ENCODE assay signal across 15 cellular contexts in genomic region chr2:68248806-68249205, GRCh38. TPM values are rescaled to one million over a fixed set of nuclear protein-coding genes. Genes with fewer than 3 reads are reported as not detected.
A peak's percentile ranks its signal among the peaks of the same experiment; 100 is the strongest.
DNase-seq lines count a peak whose midpoint lies in the region; ATAC-seq, FAIRE-seq and TF ChIP-seq lines count a peak whose summit lies in the region.
"Had no signal": no experiment of that assay in that cellular context is flagged by ENCODE, and none has a peak within 500 bp of the region (broad histone marks: within the 10 kb centered on the region; RNA-seq: fewer than 3 reads in every experiment).

No MANE protein-coding gene starts in this region.

- H3K14ac ChIP-seq in IMR-90 (replicated peaks; ENCODE audit: low read depth, low read length), result no peak overlapping the region

- H2AK5ac ChIP-seq in IMR-90 (ENCODE audit: low read depth, low read length), result no peak overlapping the region

- H3K4me2 ChIP-seq in DOHH2 (ENCODE audit: low read length) (peak overlapping the region; percentile 82), IMR-90 (ENCODE audit: low read depth, low read length) (peak overlapping the region; percentile 53), GM12878 (ENCODE audit: control insufficient read depth, insufficient read depth) (peak overlapping the region; percentile 82)

- no peak for DNase-seq in IMR-90
- DNase-seq in GM12878 (ENCODE audit: low read depth, low spot score), result no peak
- no peak for DNase-seq in caudate nucleus (lab: John Stamatoyannopoulos, UW)
- DNase-seq in HCEC 1CT, result no peak
- DNase-seq: activated CD4-positive, alpha-beta T cell treated with anti-CD3 and anti-CD28 coated beads for 4 hours; activated CD8-positive, alpha-beta memory T cell treated with anti-CD3 and anti-CD28 coated beads, Interleukin-2, amount 50 U/mL, for 48 hours; activated naive CD4-positive, alpha-beta T cell treated with anti-CD3 and anti-CD28 coated beads, Interleukin-2, amount 50 U/mL, for 16 hours; hypothalamus; KBM-7; natural killer cell; spleen had no signal

- H2BK5ac ChIP-seq in IMR-90 (ENCODE audit: low read depth, low read length, poor library complexity, severe bottlenecking), result no peak overlapping the region

- in situ Hi-C loops in IMR-90 (cut with MboI; ENCODE audit: low sequenced_read_pairs) (loop anchor here (10.0 kb wide), 1 partner anchor 54 kb away; no protein-coding TSS in a partner anchor), GM12878 (cut with MboI) (no loop called here)

- no peak overlapping the region for H2AFZ ChIP-seq in IMR-90 (replicated peaks; ENCODE audit: low read length, poor library complexity)
- H2AFZ ChIP-seq in GM12878 (ENCODE audit: control insufficient read depth, low read depth, low read length), result no peak overlapping the region

- no peak overlapping the region for H3K18ac ChIP-seq in IMR-90 (ENCODE audit: low read depth, low read length)

- H3K4ac ChIP-seq in IMR-90 (ENCODE audit: low read depth, low read length), result no peak overlapping the region

- H3K9ac ChIP-seq in IMR-90 (ENCODE audit: low read depth, low read length), result no peak overlapping the region
- no peak overlapping the region for H3K9ac ChIP-seq in GM12878 (ENCODE audit: control insufficient read depth, insufficient read depth, low read length)

- ATAC-seq in IMR-90 (ENCODE audit: low read depth), result no peak
- ATAC-seq in GM12878, result no peak
- ATAC-seq in HG02852 (IDR thresholded peaks at IDR 0.05; ENCODE audit: unreplicated experiment), result no peak
- ATAC-seq: natural killer cell had no signal

- H3K79me2 ChIP-seq in DOHH2 (ENCODE audit: control insufficient read depth, low read length) (peaks cover 93% of the 10 kb centered on the region), GM12878 (ENCODE audit: control insufficient read depth, insufficient read depth, low read length) (peaks cover 93% of the 10 kb centered on the region)

- H3K27me3 ChIP-seq in DOHH2 (ENCODE audit: control insufficient read depth, low read length) (no peaks in the 10 kb centered on the region), IMR-90 (ENCODE audit: control insufficient read depth, insufficient read depth, low read length) (no peaks in the 10 kb centered on the region), GM12878 (replicated peaks in 1 of 2; ENCODE audit: control insufficient read depth in 2 of 2, insufficient read depth in 2 of 2, low read length in 1 of 2) (no peaks in the 10 kb centered on the region), neutrophil (no peaks in the 10 kb centered on the region)
- H3K27me3 ChIP-seq: spleen had no signal

- H3K79me1 ChIP-seq in IMR-90 (ENCODE audit: low read depth in 1 of 2, low read length in 2 of 2), result peaks cover 5 to 49% of the 10 kb centered on the region in 2 experiments; a peak in 3 of 4 replicates

- H4K20me1 ChIP-seq in DOHH2 (ENCODE audit: control insufficient read depth, insufficient read depth, low read depth, low read length), result peaks cover 56% of the 10 kb centered on the region
- peaks cover 74% of the 10 kb centered on the region for H4K20me1 ChIP-seq in IMR-90 (ENCODE audit: insufficient read depth, low read length)
- peaks cover 2% of the 10 kb centered on the region for H4K20me1 ChIP-seq in GM12878 (ENCODE audit: control insufficient read depth, insufficient read depth)

- H4K91ac ChIP-seq in IMR-90 (ENCODE audit: insufficient read depth, low read depth, low read length), result no peak overlapping the region

- no peak overlapping the region for H3K27ac ChIP-seq in DOHH2 (ENCODE audit: low read depth, low read length)
- H3K27ac ChIP-seq in IMR-90 (ENCODE audit: insufficient read depth, low read length), result no peak overlapping the region
- peak overlapping the region; percentile 42; the same call in 1 of the 2 replicates for H3K27ac ChIP-seq in GM12878 (ENCODE audit: control insufficient read depth, insufficient read depth)
- peak overlapping the region; percentile 99 for H3K27ac ChIP-seq in neutrophil
- H3K27ac ChIP-seq in caudate nucleus (ENCODE audit: low read depth, low read length), result no peak overlapping the region

- H2BK120ac ChIP-seq in IMR-90 (ENCODE audit: low read depth, low read length), result no peak overlapping the region

- POLR2A ChIA-PET in IMR-90 (lab: Charles Lee; ENCODE audit: unreplicated experiment), result no interaction called here
- POLR2A ChIA-PET in GM12878 (lab: Charles Lee), result interaction anchor here (0.7 kb wide), 1 partner anchor 1404 kb away, joined by 3 read pairs; no protein-coding TSS in a partner anchor

- no peak overlapping the region; a peak in 1 of 4 replicates for H4K8ac ChIP-seq in IMR-90 (ENCODE audit: low read depth in 2 of 2, low read length in 2 of 2)

- BruUV-seq in IMR-90 (replicated peaks; lab: Mats Ljungman, UMichigan) (no TSS peak), GM12878 (replicated peaks; lab: Mats Ljungman, UMichigan) (no TSS peak)

- no CpG with 5 or more reads among the region's 2 CpGs for WGBS in IMR-90 (ENCODE audit: extremely low coverage in 2 of 2, insufficient read length in 1 of 2), 2 experiments
- 70% methylated on average over 2 of the region's 2 CpGs for WGBS in GM12878 (ENCODE audit: insufficient coverage, insufficient replicate concordance, low lambda C conversion rate, missing lambda C conversion rate)

- H3K9me3 ChIP-seq in DOHH2 (ENCODE audit: control insufficient read depth, insufficient read depth, low read length), result no peaks in the 10 kb centered on the region
- H3K9me3 ChIP-seq in IMR-90 (ENCODE audit: control insufficient read depth, insufficient read depth, low read length), result no peaks in the 10 kb centered on the region
- H3K9me3 ChIP-seq in GM12878 (replicated peaks; ENCODE audit: control insufficient read depth, insufficient read depth, low read length), result no peaks in the 10 kb centered on the region
- no peaks in the 10 kb centered on the region for H3K9me3 ChIP-seq in neutrophil
- H3K9me3 ChIP-seq: spleen had no signal

- no peak overlapping the region for H4K5ac ChIP-seq in IMR-90 (ENCODE audit: low read depth, low read length)

- RAD21 ChIA-PET in GM12878 (lab: Charles Lee; ENCODE audit: unreplicated experiment), result interaction anchor here (2.0 kb wide), 1 partner anchor 12 kb away, joined by 10 read pairs; no protein-coding TSS in a partner anchor

- H3K4me3 ChIP-seq in DOHH2 (ENCODE audit: low read length) (peak overlapping the region; percentile 84), IMR-90 (ENCODE audit: insufficient read depth, low read depth, low read length) (no peak overlapping the region), GM12878 (peak overlapping the region; percentile 40), neutrophil (ENCODE audit: low read depth in 1 of 2, low read length in 1 of 2) (peak overlapping the region in 1 of 2 experiments; percentile 11)

- intact Hi-C loops in IMR-90 (cut with micrococcal nuclease) (no loop called here), GM12878 (cut with micrococcal nuclease; ENCODE audit: unreplicated experiment) (no loop called here)

- TF ChIP-seq RAD21 in IMR-90 (IDR thresholded peaks at IDR 0.05; ENCODE audit: low read length) (no peak), GM12878 (IDR thresholded peaks at IDR 0.05; ENCODE audit: insufficient read depth, low read depth, low read length) (no peak)

- peaks cover 8% of the 10 kb centered on the region for H3F3A ChIP-seq in DOHH2 (ENCODE audit: control insufficient read depth, insufficient read depth)

- TF ChIP-seq POLR2A in IMR-90 (IDR thresholded peaks at IDR 0.05; ENCODE audit: low read depth, low read length) (no peak), GM12878 (IDR thresholded peaks at IDR 0.05; ENCODE audit: low read depth, low read length) (no peak)

- FAIRE-seq in GM12878 (lab: Jason Lieb, UNC), result no peak
- FAIRE-seq: RCC 7860 had no signal

- no peak for TF ChIP-seq EP300 in GM12878 (IDR thresholded peaks at IDR 0.05; ENCODE audit: borderline replicate concordance in 1 of 2, control insufficient read depth in 1 of 2, low read depth in 2 of 2, low read length in 2 of 2)

- TF ChIP-seq CTCF in DOHH2 (IDR thresholded peaks at IDR 0.05; ENCODE audit: low read depth, low read length, poor library complexity, severe bottlenecking) (no peak), IMR-90 (conservative IDR thresholded peaks at IDR 0.05; ENCODE audit: low read depth, low read length) (no peak), GM12878 (IDR thresholded peaks at IDR 0.05 in 2 of 3, conservative IDR thresholded peaks at IDR 0.05 in 1 of 3; ENCODE audit: control insufficient read depth in 2 of 3, extremely low read depth in 1 of 3, insufficient read depth in 1 of 3, low read depth in 3 of 3, low read length in 3 of 3) (no peak), neutrophil (IDR thresholded peaks at IDR 0.05) (no peak)

- no peak overlapping the region for H2BK15ac ChIP-seq in IMR-90 (ENCODE audit: low read depth, low read length)

- no peak overlapping the region for H2BK20ac ChIP-seq in IMR-90 (ENCODE audit: low read depth, low read length)

- no peak overlapping the region for H3K56ac ChIP-seq in IMR-90 (ENCODE audit: extremely low read depth, insufficient read depth, low read length)

- H3K23ac ChIP-seq in IMR-90 (ENCODE audit: low read depth, low read length), result peak overlapping the region; percentile 72

- H3K4me1 ChIP-seq in DOHH2 (ENCODE audit: control insufficient read depth, low read length) (peaks cover 49% of the 10 kb centered on the region), IMR-90 (ENCODE audit: control insufficient read depth, insufficient read depth, low read length) (peaks cover 15% of the 10 kb centered on the region), GM12878 (ENCODE audit: control insufficient read depth, insufficient read depth, low read length) (peaks cover 3% of the 10 kb centered on the region; the same call in 1 of the 2 replicates), neutrophil (ENCODE audit: control insufficient read depth in 1 of 2, insufficient read depth in 1 of 2, low read depth in 1 of 2, low read length in 1 of 2) (peaks cover 56% of the 10 kb centered on the region in 2 experiments)

- dilution Hi-C loops in IMR-90 (cut with HindIII; ENCODE audit: low sequenced_read_pairs, unreplicated experiment), result no loop called here

- H2AK9ac ChIP-seq in IMR-90 (replicated peaks; ENCODE audit: low read depth, low read length, poor library complexity), result no peak overlapping the region

- peaks cover 56% of the 10 kb centered on the region for H3K36me3 ChIP-seq in DOHH2 (ENCODE audit: control insufficient read depth, low read length)
- peaks cover 4% of the 10 kb centered on the region for H3K36me3 ChIP-seq in IMR-90 (ENCODE audit: control insufficient read depth, insufficient read depth, low read length)
- peaks cover 0 to 2% of the 10 kb centered on the region in 2 experiments; a peak in 2 of 4 replicates for H3K36me3 ChIP-seq in GM12878 (ENCODE audit: control insufficient read depth in 2 of 2, insufficient read depth in 2 of 2, low read length in 1 of 2)
- peaks cover 4% of the 10 kb centered on the region for H3K36me3 ChIP-seq in neutrophil
- H3K36me3 ChIP-seq: spleen had no signal

- CTCF ChIA-PET in IMR-90 (lab: Yijun Ruan, JAX), result no interaction called here
- CTCF ChIA-PET in GM12878 (lab: Yijun Ruan, JAX), result interaction anchor here (0.6 to 2.6 kb wide), 8 partner anchors 9 to 1182 kb away, joined by 3 to 17 read pairs (median 4); no protein-coding TSS in a partner anchor

- SMC1A ChIA-PET in GM12878 (lab: Charles Lee; ENCODE audit: uncharacterized antibody, unreplicated experiment), result interaction anchor here (1.1 to 2.0 kb wide), 3 partner anchors 11 to 119 kb away, joined by 3 to 6 read pairs (median 5); a partner anchor contains a TSS

- peaks cover 17% of the 10 kb centered on the region for H3K9me1 ChIP-seq in IMR-90 (ENCODE audit: insufficient read depth, low read length)

- H3K9me2 ChIP-seq in DOHH2 (replicated peaks; ENCODE audit: control insufficient read depth, low read length), result no peaks in the 10 kb centered on the region

RNA-seq across cellular contexts. Expression of gene PPP3R1, which starts 3.5 kb away (rescaled TPM):
- total RNA-seq in IMR-90 (2012; rRNA removed), result 9.1 and 18.1 TPM in 2 replicates
- 11.0 and 17.3 TPM in 2 replicates for polyA plus RNA-seq in IMR-90 (2012; rRNA removed)
- polyA plus RNA-seq in IMR-90 (2012; cell fraction: cytosol; rRNA removed), result 2.4 and 3.5 TPM in 2 replicates
- polyA plus RNA-seq in IMR-90 (2012; cell fraction: nucleus; rRNA removed; ENCODE audit: low replicate concordance), result 0.82 and 7.4 TPM in 2 replicates
- total RNA-seq in GM12878 (2013; cell fraction: nucleolus; rRNA removed), result 13.2 and 14.7 TPM in 2 replicates
- total RNA-seq in GM12878 (2014; rRNA removed), result 15.3 and 16.2 TPM in 2 replicates
- 25.7 and 26.1 TPM in 2 replicates for total RNA-seq in GM12878 (2014; rRNA removed; fragmentation: Illumina TruSeq; extraction: Trizol)
- total RNA-seq in GM12878 (2021), result 61.0 and 62.5 TPM in 2 replicates
- 20.5 TPM for polyA plus RNA-seq in GM12878 (2011; ENCODE audit: low read depth)
- 16.3 and 26.3 TPM in 2 replicates for polyA plus RNA-seq in GM12878 (2011; rRNA removed)
- 5.5 and 9.1 TPM in 2 replicates for polyA plus RNA-seq in GM12878 (2011; cell fraction: cytosol; rRNA removed)
- polyA plus RNA-seq in GM12878 (2011; cell fraction: nucleus; rRNA removed), result 5.3 and 7.9 TPM in 2 replicates
- 30.7 and 36.5 TPM in 2 replicates for polyA plus RNA-seq in GM12878 (2012)
- 43.0 and 55.7 TPM in 2 replicates for polyA plus RNA-seq in GM12878 (2014; fragmentation: Illumina TruSeq; extraction: Trizol)
- polyA plus RNA-seq in GM12878 (2014; fragmentation: Nextera tagmentation; extraction: Ambion mirVana), result 1 to 10 TPM; 5.4 to 9.7 TPM
- polyA plus RNA-seq in GM12878 (2014; rRNA removed), result 18.5 TPM in 2 replicates
- 1 to 10 TPM; 1.5 to 6.2 TPM for polyA plus RNA-seq in GM12878 (2016; fragmentation: Nextera tagmentation; extraction: Ambion mirVana)
- polyA minus RNA-seq in GM12878 (2011; rRNA and poly(A)+ RNA removed), result 13.3 and 19.5 TPM in 2 replicates
- polyA minus RNA-seq in GM12878 (2011; cell fraction: cytosol; rRNA and poly(A)+ RNA removed), result 15.0 and 16.9 TPM in 2 replicates
- polyA minus RNA-seq in GM12878 (2011; cell fraction: nucleus; rRNA and poly(A)+ RNA removed), result 4.8 and 8.7 TPM in 2 replicates

Comparison
In these comparisons a context has a peak if more than half of its experiments do, and no peak if none do; other contexts are left out.
1. H3K27ac ChIP-seq: peak in GM12878 (single experiment) and neutrophil (single experiment); none in DOHH2 (single experiment), IMR-90 (single experiment) and caudate nucleus (single experiment).
2. Peak in every context shown above with its lines, with median percentiles within 50 percentile points of each other: H3K4me2 ChIP-seq.